Comparison of ENCODE assay signal across 13 cellular contexts in the genomic region with DNA sequence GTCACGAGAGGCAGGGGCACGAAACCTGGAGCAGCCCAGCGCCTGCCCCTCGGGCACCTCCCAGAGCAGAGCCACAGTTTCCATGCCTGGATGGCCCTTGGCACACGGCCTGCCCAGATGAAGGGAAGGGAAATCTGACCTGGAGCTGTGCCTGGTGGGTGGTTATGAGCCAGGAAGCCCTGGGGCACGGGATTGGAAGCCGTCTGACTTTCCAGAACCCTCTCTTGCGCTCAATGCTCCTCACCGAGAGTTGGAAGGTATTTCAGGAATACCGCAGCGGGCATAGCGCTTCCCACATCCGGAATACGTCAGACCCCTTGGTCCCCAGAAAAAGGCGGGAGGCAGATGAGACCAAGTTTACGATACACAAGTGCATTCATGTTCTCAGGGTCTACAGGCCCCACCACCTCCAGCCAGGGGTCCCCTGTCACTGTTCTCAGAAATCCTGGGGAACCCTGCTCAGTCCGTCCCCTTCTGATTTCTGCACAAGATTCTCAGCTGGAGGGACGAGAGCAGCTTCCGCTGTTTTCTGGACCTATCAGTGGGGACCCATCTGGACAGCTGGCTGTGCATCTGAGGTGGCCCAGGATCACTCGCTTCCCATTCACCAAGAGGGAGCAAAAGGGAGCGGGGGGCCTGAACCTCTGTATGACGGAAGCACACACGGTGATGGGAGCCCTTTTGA.
"Had no signal": no experiment of that assay in that cellular context is flagged by ENCODE, and none has a peak within 500 bp of the region (broad histone marks: within the 10 kb centered on the region; RNA-seq: fewer than 3 reads in every experiment).

No MANE protein-coding gene starts in this region.

- H3K9me3 ChIP-seq: thoracic aorta had no signal

- H3K4me3 ChIP-seq: cardiac muscle cell, thoracic aorta had no signal

- ATAC-seq: activated naive CD8-positive, alpha-beta T cell treated with anti-CD3 and anti-CD28 coated beads, Interleukin-2, amount 50 U/mL, for 24 hours; activated T-cell treated with anti-CD3 and anti-CD28 coated beads, Interleukin-2, amount 50 U/mL, for 72 hours; effector memory CD8-positive, alpha-beta T cell; stimulated activated naive CD8-positive, alpha-beta T cell treated with anti-CD3 and anti-CD28 coated beads, Interleukin-15, amount 100 ng/mL, for 72 hours had no signal

- H3K27me3 ChIP-seq: cardiac muscle cell had no signal

- H3K27ac ChIP-seq: cardiac muscle cell, thoracic aorta had no signal

- DNase-seq: activated CD4-positive, alpha-beta T cell treated with anti-CD3 and anti-CD28 coated beads, Interleukin-2, amount 50 U/mL, for 48 hours; activated CD4-positive, CD25-positive, alpha-beta regulatory T cell treated with anti-CD3 and anti-CD28 coated beads, Interleukin-2, amount 50 U/mL, for 72 hours; activated naive CD8-positive, alpha-beta T cell treated with anti-CD3 and anti-CD28 coated beads, Interleukin-2, amount 50 U/mL, for 24 hours; activated T-cell treated with anti-CD3 and anti-CD28 coated beads, Interleukin-2, amount 50 U/mL, for 72 hours; cortex of kidney; effector memory CD8-positive, alpha-beta T cell; mesenchymal stem cell; nephron progenitor cell; stimulated activated CD4-positive, alpha-beta T cell treated with anti-CD3 and anti-CD28 coated beads, Interleukin-4, amount 100 ng/mL, for 4 hours; stimulated activated naive CD8-positive, alpha-beta T cell treated with anti-CD3 and anti-CD28 coated beads, Interleukin-15, amount 100 ng/mL, for 72 hours; SW 1271 had no signal
